In the genomic region with DNA sequence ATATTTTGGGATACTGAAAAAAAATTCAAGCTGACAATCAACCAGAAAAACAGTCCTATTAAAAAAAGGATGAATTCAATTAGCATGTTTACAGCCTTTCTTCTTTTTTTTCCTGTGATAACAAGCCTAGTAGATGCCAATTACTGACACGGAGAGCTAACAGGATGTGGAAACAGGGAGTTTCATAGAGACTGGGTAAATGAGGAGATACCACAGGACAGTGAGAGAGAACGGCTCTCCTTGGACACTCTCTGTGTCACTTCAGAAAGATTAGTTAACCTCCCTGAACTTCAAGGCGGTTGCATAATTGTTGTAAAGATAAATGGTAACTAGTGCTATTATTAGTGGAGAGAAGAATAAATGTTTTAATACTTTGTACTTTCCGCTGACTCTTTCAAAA, we compare ENCODE assay signal across 24 cellular contexts.
"Had no signal": no experiment of that assay in that cellular context is flagged by ENCODE, and none has a peak within 500 bp of the region (broad histone marks: within the 10 kb centered on the region; RNA-seq: fewer than 3 reads in every experiment).

No MANE protein-coding gene starts in this region.

- H3K4me1 ChIP-seq: left ventricle myocardium inferior, testis had no signal

- FAIRE-seq: colon, endothelial cell of umbilical vein, kidney had no signal

- H3K27me3 ChIP-seq: hepatocyte, testis, transverse colon had no signal

- H3K4me2 ChIP-seq: hepatocyte had no signal

- DNase-seq: dermis blood vessel endothelial cell; erythroblast; foreskin melanocyte; head of caudate nucleus; kidney; left cardiac atrium; left ventricle myocardium inferior; lower lobe of right lung; mesenchymal stem cell; midbrain; naive B cell; posterior cingulate gyrus; stimulated activated CD4-positive, alpha-beta T cell treated with anti-CD3 and anti-CD28 coated beads, Interleukin-2, amount 100 ng/mL, for 24 hours; stimulated activated CD4-positive, alpha-beta T cell treated with anti-CD3 and anti-CD28 coated beads, Interleukin-4, amount 100 ng/mL, for 4 hours; stimulated activated naive B cell treated with anti-CD40 and anti-IgM and Interleukin-4, amounts not matched to agents 10 μg/mL and 1 μg/mL and 100 μg/mL, for 72 hours; stimulated activated naive CD8-positive, alpha-beta T cell treated with anti-CD3 and anti-CD28 coated beads, Interleukin-15, amount 100 ng/mL, for 72 hours; testis; transverse colon had no signal

- H3K27ac Mint-ChIP-seq: naive B cell; nephron; stimulated activated naive B cell treated with anti-CD40 and anti-IgM and Interleukin-4, amounts not matched to agents 10 μg/mL and 1 μg/mL and 100 μg/mL, for 72 hours; stimulated activated naive CD8-positive, alpha-beta T cell treated with anti-CD3 and anti-CD28 coated beads, Interleukin-15, amount 100 ng/mL, for 72 hours had no signal

- H3K9me3 Mint-ChIP-seq: naive B cell; nephron; stimulated activated naive B cell treated with anti-CD40 and anti-IgM and Interleukin-4, amounts not matched to agents 10 μg/mL and 1 μg/mL and 100 μg/mL, for 72 hours; stimulated activated naive CD8-positive, alpha-beta T cell treated with anti-CD3 and anti-CD28 coated beads, Interleukin-15, amount 100 ng/mL, for 72 hours had no signal

- H3K9me3 ChIP-seq: left ventricle myocardium inferior, lower lobe of right lung, testis, transverse colon had no signal

- H3K27me3 Mint-ChIP-seq: naive B cell; stimulated activated naive B cell treated with anti-CD40 and anti-IgM and Interleukin-4, amounts not matched to agents 10 μg/mL and 1 μg/mL and 100 μg/mL, for 72 hours; stimulated activated naive CD8-positive, alpha-beta T cell treated with anti-CD3 and anti-CD28 coated beads, Interleukin-15, amount 100 ng/mL, for 72 hours had no signal

- H3K4me3 ChIP-seq: hepatocyte, left ventricle myocardium inferior, lower lobe of right lung, skin epidermis, testis, transverse colon had no signal

- H3K4me3 Mint-ChIP-seq: naive B cell; nephron; stimulated activated naive B cell treated with anti-CD40 and anti-IgM and Interleukin-4, amounts not matched to agents 10 μg/mL and 1 μg/mL and 100 μg/mL, for 72 hours; stimulated activated naive CD8-positive, alpha-beta T cell treated with anti-CD3 and anti-CD28 coated beads, Interleukin-15, amount 100 ng/mL, for 72 hours had no signal

- H2AFZ ChIP-seq: hepatocyte had no signal

- ATAC-seq: lower lobe of right lung; sciatic nerve; stimulated activated naive B cell treated with anti-CD40 and anti-IgM and Interleukin-4, amounts not matched to agents 10 μg/mL and 1 μg/mL and 100 μg/mL, for 72 hours; stimulated activated naive CD8-positive, alpha-beta T cell treated with anti-CD3 and anti-CD28 coated beads, Interleukin-15, amount 100 ng/mL, for 72 hours had no signal

- H3K4me1 Mint-ChIP-seq: naive B cell; stimulated activated naive B cell treated with anti-CD40 and anti-IgM and Interleukin-4, amounts not matched to agents 10 μg/mL and 1 μg/mL and 100 μg/mL, for 72 hours; stimulated activated naive CD8-positive, alpha-beta T cell treated with anti-CD3 and anti-CD28 coated beads, Interleukin-15, amount 100 ng/mL, for 72 hours had no signal

- H3K27ac ChIP-seq: hepatocyte, left ventricle myocardium inferior, lower lobe of right lung, skin epidermis, testis, transverse colon had no signal

- H3K79me2 ChIP-seq: hepatocyte had no signal
